In genomic region chr17:67452681-67453554, GRCh38 we compare ENCODE assay signal across 10 cellular contexts.
DNase-seq lines count a peak whose midpoint lies in the region; ATAC-seq and TF ChIP-seq lines count a peak whose summit lies in the region.
"Had no signal": no experiment of that assay in that cellular context is flagged by ENCODE, and none has a peak within 500 bp of the region (broad histone marks: within the 10 kb centered on the region; RNA-seq: fewer than 3 reads in every experiment).

No MANE protein-coding gene starts in this region.

- peaks cover 2% of the 10 kb centered on the region for H3K9me3 ChIP-seq in CD4-positive, alpha-beta T cell (ENCODE audit: control insufficient read depth, low read length)
- peaks cover 0 to 3% (median 0%) of the 10 kb centered on the region in 4 donors for H3K9me3 ChIP-seq in Peyer's patch

- no peak overlapping the region for H3K4me3 ChIP-seq in Peyer's patch

- TF ChIP-seq CTCF in CD4-positive, alpha-beta T cell (IDR thresholded peaks at IDR 0.05), result no peak
- no peak for TF ChIP-seq CTCF in Peyer's patch (IDR thresholded peaks at IDR 0.05)

- H3K27ac Mint-ChIP-seq in CD4-positive, alpha-beta T cell, result peak overlapping the region; percentile 91

- peak overlapping the region; percentile 85 for H3K4me3 Mint-ChIP-seq in CD4-positive, alpha-beta T cell

- peaks cover 29% of the 10 kb centered on the region for H3K36me3 Mint-ChIP-seq in CD4-positive, alpha-beta T cell (ENCODE audit: low read depth)

- TF ChIP-seq POLR2A in Peyer's patch (IDR thresholded peaks at IDR 0.05), result peak in 1 of 2 donors; percentile 49

- no peaks in the 10 kb centered on the region for H3K27me3 ChIP-seq in CD4-positive, alpha-beta T cell (ENCODE audit: control insufficient read depth, insufficient read depth, low read length)
- no peaks in the 10 kb centered on the region for H3K27me3 ChIP-seq in Peyer's patch

- no peaks in the 10 kb centered on the region for H3K4me1 ChIP-seq in Peyer's patch

- peak overlapping the region; percentile 71 for H3K27ac ChIP-seq in CD4-positive, alpha-beta T cell (ENCODE audit: low read depth, low read length)
- peak overlapping the region; percentile 57 to 64 (median 62) for H3K27ac ChIP-seq in Peyer's patch
- H3K27ac ChIP-seq: VCaP had no signal

- H3K4me1 Mint-ChIP-seq in CD4-positive, alpha-beta T cell (ENCODE audit: low read depth), result peaks cover 95% of the 10 kb centered on the region

- POLR2A ChIA-PET in CD4-positive, alpha-beta T cell (lab: Charles Lee), result interaction anchor here (0.7 to 9.3 kb wide), 15 partner anchors 10 to 75 kb away, joined by 4 to 182 read pairs (median 7); partner anchors contain the start of gene PITPNC1

- H3K27me3 Mint-ChIP-seq in CD4-positive, alpha-beta T cell, result no peaks in the 10 kb centered on the region

- H3K36me3 ChIP-seq in Peyer's patch, result no peaks in the 10 kb centered on the region

- H3K9me3 Mint-ChIP-seq in CD4-positive, alpha-beta T cell, result peaks cover 1% of the 10 kb centered on the region

- intact Hi-C loops in CD4-positive, alpha-beta T cell (cut with DNase I, micrococcal nuclease), result loop anchor here in 1 of 2 experiments (1.0 to 2.0 kb wide), 3 partner anchors 12 to 22 kb away; no protein-coding TSS in a partner anchor
- intact Hi-C loops in Right ventricle myocardium superior (cut with DNase I), result no loop called here

- ATAC-seq in CD4-positive, alpha-beta T cell (ENCODE audit: poor library complexity), result peak; percentile 90
- ATAC-seq in GM21447 (IDR thresholded peaks at IDR 0.05; ENCODE audit: unreplicated experiment) (peak; percentile 69), Right ventricle myocardium superior (ENCODE audit: poor library complexity) (no peak)

- CTCF ChIA-PET in CD4-positive, alpha-beta T cell (lab: Charles Lee), result interaction anchor here (1.5 to 4.1 kb wide), 4 partner anchors 11 to 74 kb away, joined by 4 to 20 read pairs (median 8); no protein-coding TSS in a partner anchor

- DNase-seq in CD4-positive, alpha-beta T cell, result no peak
- DNase-seq in Peyer's patch (peak in 1 of 3 donors; percentile 24), germinal center (ENCODE audit: low spot score) (peak; percentile 34), HPDE6-E6E7 (ENCODE audit: extremely low spot score) (no peak), GM03348 (ENCODE audit: low spot score) (no peak), Right ventricle myocardium superior (no peak), NCI-H1092 (lab: John Stamatoyannopoulos, UW) (no peak)
- DNase-seq: Calu3 had no signal
